Comparison of ENCODE assay signal across 11 cellular contexts in the genomic region with DNA sequence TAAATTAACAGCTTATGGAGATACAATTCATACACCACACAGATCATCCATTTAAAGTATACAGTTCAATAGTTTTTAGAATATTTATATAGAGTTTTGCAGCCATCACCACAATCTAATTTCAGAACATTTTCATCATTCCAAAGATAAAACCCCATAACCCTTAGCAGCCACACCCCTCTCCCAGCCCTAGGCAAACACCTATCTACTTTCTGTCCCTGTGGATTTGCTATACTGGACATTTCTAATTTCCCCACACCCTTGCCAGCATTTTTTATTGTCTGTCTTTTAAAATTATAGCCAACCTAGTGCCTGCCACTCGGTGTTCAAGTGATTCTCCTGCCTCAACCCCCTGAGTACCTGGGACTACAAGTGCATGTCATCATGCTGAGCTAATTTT. TPM values are rescaled to one million over a fixed set of nuclear protein-coding genes. Genes with fewer than 3 reads are reported as not detected.
DNase-seq lines count a peak whose midpoint lies in the region; ATAC-seq and TF ChIP-seq lines count a peak whose summit lies in the region.
"Had no signal": no experiment of that assay in that cellular context is flagged by ENCODE, and none has a peak within 500 bp of the region (broad histone marks: within the 10 kb centered on the region; RNA-seq: fewer than 3 reads in every experiment).

No MANE protein-coding gene starts in this region.

- CTCF ChIA-PET in IMR-90 (lab: Yijun Ruan, JAX): no interaction called here

- H3K4ac ChIP-seq in IMR-90 (ENCODE audit: low read depth, low read length): no peak overlapping the region

- H2BK5ac ChIP-seq in IMR-90 (ENCODE audit: low read depth, low read length, poor library complexity, severe bottlenecking): no peak overlapping the region

- H3K4me3 Mint-ChIP-seq in activated T-cell treated with anti-CD3 and anti-CD28 coated beads, Interleukin-2, amount 50 U/mL, for 24 hours: no peak overlapping the region
- H3K4me3 Mint-ChIP-seq: CD14-positive monocyte; CD8-positive, alpha-beta T cell had no signal

- H3K9me3 ChIP-seq in IMR-90 (ENCODE audit: control insufficient read depth, insufficient read depth, low read length) (no peaks in the 10 kb centered on the region), WERI-Rb-1 (ENCODE audit: severe bottlenecking) (no peaks in the 10 kb centered on the region), mucosa of descending colon (no peaks in the 10 kb centered on the region)
- H3K9me3 ChIP-seq: HAP-1 had no signal

- peaks cover 1% of the 10 kb centered on the region for H3K4me1 Mint-ChIP-seq in activated T-cell treated with anti-CD3 and anti-CD28 coated beads, Interleukin-2, amount 50 U/mL, for 24 hours (ENCODE audit: low read depth)

- no peak overlapping the region for H2AFZ ChIP-seq in IMR-90 (replicated peaks; ENCODE audit: low read length, poor library complexity)

- no peak overlapping the region for H3K56ac ChIP-seq in IMR-90 (ENCODE audit: extremely low read depth, insufficient read depth, low read length)

- no peak overlapping the region for H3K9ac ChIP-seq in IMR-90 (ENCODE audit: low read depth, low read length)
- H3K9ac ChIP-seq: KMS-11 had no signal

- H3K79me1 ChIP-seq in IMR-90 (ENCODE audit: low read depth in 1 of 2, low read length in 2 of 2): 0 out of 4 replicates have a peak, but pooled peaks cover 0 to 3% of the 10 kb centered on the region in 2 experiments

- H3K23ac ChIP-seq in IMR-90 (ENCODE audit: low read depth, low read length): no peak overlapping the region

- H3K4me3 ChIP-seq in IMR-90 (ENCODE audit: insufficient read depth, low read depth, low read length): no peak overlapping the region
- no peak overlapping the region for H3K4me3 ChIP-seq in WERI-Rb-1 (ENCODE audit: low read depth, low read length)
- no peak overlapping the region for H3K4me3 ChIP-seq in mucosa of descending colon
- H3K4me3 ChIP-seq: HAP-1 had no signal

- no peak overlapping the region for H2BK20ac ChIP-seq in IMR-90 (ENCODE audit: low read depth, low read length)

- BruUV-seq in IMR-90 (replicated peaks; lab: Mats Ljungman, UMichigan): no TSS peak

- intact Hi-C loops in IMR-90 (cut with micrococcal nuclease): no loop called here
- intact Hi-C loops in mucosa of descending colon (cut with DNase I, micrococcal nuclease): no loop called here

- no peaks in the 10 kb centered on the region for H3K36me3 Mint-ChIP-seq in activated T-cell treated with anti-CD3 and anti-CD28 coated beads, Interleukin-2, amount 50 U/mL, for 24 hours (ENCODE audit: low read depth)
- H3K36me3 Mint-ChIP-seq: CD14-positive monocyte; CD8-positive, alpha-beta T cell had no signal

- 0 out of 2 replicates have a peak overlapping the region, but pooled peaks have one; percentile 3 for H2BK120ac ChIP-seq in IMR-90 (ENCODE audit: low read depth, low read length)

- no peaks in the 10 kb centered on the region for H4K20me1 ChIP-seq in IMR-90 (ENCODE audit: insufficient read depth, low read length)

- H3K18ac ChIP-seq in IMR-90 (ENCODE audit: low read depth, low read length): no peak overlapping the region

- no peak overlapping the region for H2AK9ac ChIP-seq in IMR-90 (replicated peaks; ENCODE audit: low read depth, low read length, poor library complexity)

- no peak overlapping the region for H3K27ac Mint-ChIP-seq in activated T-cell treated with anti-CD3 and anti-CD28 coated beads, Interleukin-2, amount 50 U/mL, for 24 hours
- H3K27ac Mint-ChIP-seq: CD8-positive, alpha-beta T cell had no signal

- no peak for TF ChIP-seq RAD21 in IMR-90 (IDR thresholded peaks at IDR 0.05; ENCODE audit: low read length)

- H4K8ac ChIP-seq in IMR-90 (ENCODE audit: low read depth in 2 of 2, low read length in 2 of 2): no peak overlapping the region

- H2AK5ac ChIP-seq in IMR-90 (ENCODE audit: low read depth, low read length): peak overlapping the region; percentile 49; the same call in 1 of the 2 replicates

- H3K9me1 ChIP-seq in IMR-90 (ENCODE audit: insufficient read depth, low read length): peaks cover 4% of the 10 kb centered on the region

- no peak for DNase-seq in IMR-90
- no peak for DNase-seq in WERI-Rb-1
- peak in 1 of 3 donors; percentile 17 for DNase-seq in mucosa of descending colon
- no peak for DNase-seq in activated T-cell treated with anti-CD3 and anti-CD28 coated beads, Interleukin-2, amount 50 U/mL, for 24 hours
- DNase-seq: CD8-positive, alpha-beta T cell had no signal

- no peak overlapping the region for H2BK15ac ChIP-seq in IMR-90 (ENCODE audit: low read depth, low read length)

- no peak overlapping the region for H3K4me2 ChIP-seq in IMR-90 (ENCODE audit: low read depth, low read length)
- H3K4me2 ChIP-seq: KMS-11 had no signal

- peaks cover 2% of the 10 kb centered on the region; the same call in 1 of the 2 replicates for H3K4me1 ChIP-seq in IMR-90 (ENCODE audit: control insufficient read depth, insufficient read depth, low read length)
- no peaks in the 10 kb centered on the region for H3K4me1 ChIP-seq in mucosa of descending colon (ENCODE audit: low read depth)
- H3K4me1 ChIP-seq: HAP-1 had no signal

- no peaks in the 10 kb centered on the region for H3K9me3 Mint-ChIP-seq in activated T-cell treated with anti-CD3 and anti-CD28 coated beads, Interleukin-2, amount 50 U/mL, for 24 hours
- H3K9me3 Mint-ChIP-seq: CD14-positive monocyte; CD8-positive, alpha-beta T cell had no signal

- no peak overlapping the region for H4K5ac ChIP-seq in IMR-90 (ENCODE audit: low read depth, low read length)

- H3K27me3 ChIP-seq in IMR-90 (ENCODE audit: control insufficient read depth, insufficient read depth, low read length): no peaks in the 10 kb centered on the region
- H3K27me3 ChIP-seq in WERI-Rb-1 (ENCODE audit: insufficient read depth, low read depth, severe bottlenecking): no peaks in the 10 kb centered on the region

- TF ChIP-seq POLR2A in IMR-90 (IDR thresholded peaks at IDR 0.05; ENCODE audit: low read depth, low read length): no peak

- dilution Hi-C loops in IMR-90 (cut with HindIII; ENCODE audit: low sequenced_read_pairs, unreplicated experiment): no loop called here

- H4K91ac ChIP-seq in IMR-90 (ENCODE audit: insufficient read depth, low read depth, low read length): peak overlapping the region; percentile 9; the same call in 1 of the 2 replicates

- no peak for ATAC-seq in IMR-90 (ENCODE audit: low read depth)
- peak; percentile 78 for ATAC-seq in mucosa of descending colon
- ATAC-seq in HG02642 (IDR thresholded peaks at IDR 0.05; ENCODE audit: poor library complexity, unreplicated experiment): no peak
- no peak for ATAC-seq in GM21576 (IDR thresholded peaks at IDR 0.05; ENCODE audit: unreplicated experiment)
- no peak for ATAC-seq in HG03342 (IDR thresholded peaks at IDR 0.05; ENCODE audit: unreplicated experiment)
- ATAC-seq: CD8-positive, alpha-beta T cell had no signal

- H3K36me3 ChIP-seq in IMR-90 (ENCODE audit: control insufficient read depth, insufficient read depth, low read length) (no peaks in the 10 kb centered on the region), WERI-Rb-1 (no peaks in the 10 kb centered on the region), mucosa of descending colon (ENCODE audit: low read depth) (no peaks in the 10 kb centered on the region)
- H3K36me3 ChIP-seq: HAP-1 had no signal

- WGBS in IMR-90 (ENCODE audit: extremely low coverage in 2 of 2, insufficient read length in 1 of 2), 2 experiments: no CpG with 5 or more reads among the region's 1 CpG

- TF ChIP-seq CTCF in IMR-90 (conservative IDR thresholded peaks at IDR 0.05; ENCODE audit: low read depth, low read length): no peak
- no peak for TF ChIP-seq CTCF in WERI-Rb-1 (IDR thresholded peaks at IDR 0.05; ENCODE audit: low read depth, low read length)
- TF ChIP-seq CTCF in mucosa of descending colon (IDR thresholded peaks at IDR 0.05): no peak

- no peak overlapping the region for H3K14ac ChIP-seq in IMR-90 (replicated peaks; ENCODE audit: low read depth, low read length)

- H3K27ac ChIP-seq in IMR-90 (ENCODE audit: insufficient read depth, low read length): no peak overlapping the region
- H3K27ac ChIP-seq in WERI-Rb-1: peak overlapping the region; percentile 55
- H3K27ac ChIP-seq: KMS-11 had no signal

- in situ Hi-C loops in IMR-90 (cut with MboI; ENCODE audit: low sequenced_read_pairs): no loop called here

- peaks cover 3% of the 10 kb centered on the region for H3K27me3 Mint-ChIP-seq in activated T-cell treated with anti-CD3 and anti-CD28 coated beads, Interleukin-2, amount 50 U/mL, for 24 hours

- POLR2A ChIA-PET in IMR-90 (lab: Charles Lee; ENCODE audit: unreplicated experiment): no interaction called here

TF ChIP-seq in IMR-90, 13 proteins besides CTCF, POLR2A, EP300 and RAD21:
- no peak for TF ChIP-seq RCOR1 (IDR thresholded peaks at IDR 0.05; ENCODE audit: insufficient replicate concordance, low read length)
- TF ChIP-seq, protein P1, sequence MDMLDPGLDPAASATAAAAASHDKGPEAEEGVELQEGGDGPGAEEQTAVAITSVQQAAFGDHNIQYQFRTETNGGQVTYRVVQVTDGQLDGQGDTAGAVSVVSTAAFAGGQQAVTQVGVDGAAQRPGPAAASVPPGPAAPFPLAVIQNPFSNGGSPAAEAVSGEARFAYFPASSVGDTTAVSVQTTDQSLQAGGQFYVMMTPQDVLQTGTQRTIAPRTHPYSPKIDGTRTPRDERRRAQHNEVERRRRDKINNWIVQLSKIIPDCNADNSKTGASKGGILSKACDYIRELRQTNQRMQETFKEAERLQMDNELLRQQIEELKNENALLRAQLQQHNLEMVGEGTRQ (IDR thresholded peaks at IDR 0.05; ENCODE audit: low read depth, low read length): no peak
- no peak for TF ChIP-seq MAZ (IDR thresholded peaks at IDR 0.05; ENCODE audit: borderline replicate concordance, low read depth, low read length)
- no peak for TF ChIP-seq CHD1 (IDR thresholded peaks at IDR 0.05; ENCODE audit: low read depth, low read length)

RNA-seq across cellular contexts. Expression of a gene that starts 23.0 kb away (rescaled TPM):
- total RNA-seq in IMR-90 (2012; rRNA removed): 0.54 and 3.3 TPM in 2 replicates
- polyA plus RNA-seq in IMR-90 (2012; rRNA removed): 0.90 and 1.1 TPM in 2 replicates
- 0.10 and 0.18 TPM in 2 replicates for polyA plus RNA-seq in IMR-90 (2012; cell fraction: cytosol; rRNA removed)
- polyA plus RNA-seq in IMR-90 (2012; cell fraction: nucleus; rRNA removed; ENCODE audit: low replicate concordance): 0.18 and 1.1 TPM in 2 replicates
- 10 to 100 TPM; 13.0 to 21.9 (median 15.3) TPM for total RNA-seq in mucosa of descending colon

RNA-seq across cellular contexts. Expression of a gene that starts 49.2 kb away (rescaled TPM):
- total RNA-seq in IMR-90 (2012; rRNA removed) (85.7 and 89.2 TPM in 2 replicates), mucosa of descending colon (100 to 1,000 TPM in 1 of 3 donors, 10 to 100 TPM in 2; 80.1 to 148 (median 93.0) TPM)
- polyA plus RNA-seq in IMR-90 (2012; rRNA removed): 81.5 and 99.8 TPM in 2 replicates
- polyA plus RNA-seq in IMR-90 (2012; cell fraction: cytosol; rRNA removed): 21.4 and 45.0 TPM in 2 replicates
- polyA plus RNA-seq in IMR-90 (2012; cell fraction: nucleus; rRNA removed; ENCODE audit: low replicate concordance): 75.6 and 386 TPM in 2 replicates
